ENCODE assay signal across 18 cellular contexts in the genomic region with DNA sequence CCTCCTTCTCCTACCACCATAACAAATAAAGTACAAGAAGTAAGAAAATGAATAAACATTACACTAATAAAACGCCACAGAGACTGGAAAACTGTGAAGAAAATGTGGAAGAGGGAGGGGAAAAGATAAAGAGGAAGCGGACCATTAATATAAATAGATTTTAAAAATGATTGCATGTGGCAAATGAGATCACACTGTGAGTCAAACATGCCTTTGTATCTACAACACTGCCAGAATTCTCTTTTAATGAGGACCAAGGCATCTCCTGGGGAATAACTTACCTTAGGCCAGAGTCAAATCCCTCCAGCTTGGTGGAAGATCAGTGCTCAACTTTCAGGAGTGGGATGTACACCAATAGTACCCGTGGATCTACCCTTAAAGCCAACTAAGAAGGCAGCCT. TPM values are rescaled to one million over a fixed set of nuclear protein-coding genes. Genes with fewer than 3 reads are reported as not detected.
DNase-seq lines count a peak whose midpoint lies in the region; TF ChIP-seq lines count a peak whose summit lies in the region.
"Had no signal": no experiment of that assay in that cellular context is flagged by ENCODE, and none has a peak within 500 bp of the region (broad histone marks: within the 10 kb centered on the region; RNA-seq: fewer than 3 reads in every experiment).

No MANE protein-coding gene starts in this region.

- H3K4me1 ChIP-seq in thyroid gland = peaks cover 24 to 31% of the 10 kb centered on the region in 2 donors
- no peaks in the 10 kb centered on the region for H3K4me1 ChIP-seq in uterus
- H3K4me1 ChIP-seq: A549 had no signal

- H3K36me3 ChIP-seq in thyroid gland = no peaks in the 10 kb centered on the region
- no peaks in the 10 kb centered on the region for H3K36me3 ChIP-seq in uterus
- H3K36me3 ChIP-seq: cardiac muscle cell had no signal

- TF ChIP-seq POLR2A in thyroid gland (IDR thresholded peaks at IDR 0.05) = no peak
- TF ChIP-seq POLR2A in uterus (IDR thresholded peaks at IDR 0.05) = no peak

- no peaks in the 10 kb centered on the region for H3K27me3 ChIP-seq in thyroid gland
- H3K27me3 ChIP-seq in uterus = no peaks in the 10 kb centered on the region
- H3K27me3 ChIP-seq: cardiac muscle cell had no signal

- H3K4me3 ChIP-seq in astrocyte of the spinal cord (ENCODE audit: low read depth, low read length) = no peak overlapping the region
- no peak overlapping the region for H3K4me3 ChIP-seq in thyroid gland (replicated peaks in 1 of 3)
- no peak overlapping the region for H3K4me3 ChIP-seq in uterus
- H3K4me3 ChIP-seq: A549, cardiac muscle cell, dorsolateral prefrontal cortex had no signal

- H3K27ac ChIP-seq in thyroid gland (peak overlapping the region; percentile 71 to 87 (median 76)), uterus (no peak overlapping the region)
- H3K27ac ChIP-seq: A549, cardiac muscle cell, dorsolateral prefrontal cortex, epithelial cell of prostate had no signal

- no peaks in the 10 kb centered on the region for H3K9me3 ChIP-seq in thyroid gland
- no peaks in the 10 kb centered on the region for H3K9me3 ChIP-seq in uterus
- H3K9me3 ChIP-seq: A549 had no signal

- TF ChIP-seq CTCF in astrocyte of the spinal cord (IDR thresholded peaks at IDR 0.05; ENCODE audit: low read depth, low read length) (no peak), thyroid gland (IDR thresholded peaks at IDR 0.05) (no peak), uterus (IDR thresholded peaks at IDR 0.05) (no peak)

- 37 to 38% methylated on average over 3 of the region's 3 CpGs for WGBS in thyroid gland, 2 donors

- in situ Hi-C loops in astrocyte of the spinal cord (cut with HindIII; ENCODE audit: low sequenced_read_pairs) = no loop called here

- intact Hi-C loops in thyroid gland (cut with DNase I) = no loop called here
- intact Hi-C loops in uterus (cut with DNase I; ENCODE audit: low total_unique reads) = no loop called here

- DNase-seq in NCI-H1092 treated with DMSO at 0.1 percent for 48 hours (lab: John Stamatoyannopoulos, UW) = peak; percentile 50
- DNase-seq in NCI-H1092 (lab: John Stamatoyannopoulos, UW) = no peak
- DNase-seq in NCI-H69 (lab: John Stamatoyannopoulos, UW) = peak; percentile 42
- peak; percentile 31 for DNase-seq in astrocyte of the spinal cord (ENCODE audit: low read depth, low spot score)
- no peak for DNase-seq in thyroid gland
- DNase-seq in GM19240 (ENCODE audit: insufficient read length, low spot score) = no peak
- no peak for DNase-seq in uterus
- no peak for DNase-seq in NCI-H510A (lab: John Stamatoyannopoulos, UW)
- DNase-seq: activated CD4-positive, alpha-beta T cell treated with anti-CD3 and anti-CD28 coated beads for 36 hours; dorsolateral prefrontal cortex; KBM-7; NCI-H774; RPMI8226; small intestine; stimulated activated CD4-positive, alpha-beta T cell treated with anti-CD3 and anti-CD28 coated beads, Interleukin-4, amount 100 ng/mL, for 1 hour had no signal

RNA-seq across cellular contexts. Expression of a gene that starts 21.7 kb away (rescaled TPM):
- 100 to 1,000 TPM in 3 of 4 donors, 10 to 100 TPM in 1; 66.4 to 127 (median 114) TPM for total RNA-seq in thyroid gland
- total RNA-seq in uterus = 10 to 100 TPM in 2 of 4 donors, 1 to 10 TPM in 2; 5.0 to 39.3 (median 10.2) TPM

Comparison
In these comparisons a context has a peak if more than half of its experiments do, and no peak if none do; other contexts are left out.
1. DNase-seq: peak in NCI-H1092 treated with DMSO at 0.1 percent for 48 hours (single experiment), NCI-H69 (single experiment) and astrocyte of the spinal cord (single experiment); none in NCI-H1092 (single experiment), thyroid gland (0 of 2), GM19240 (single experiment), uterus (0 of 2) and NCI-H510A (single experiment).
2. H3K27ac ChIP-seq: peak in thyroid gland (3 of 3); none in uterus (0 of 2).